In genomic region chr16:1984347-1985225, GRCh38 we compare ENCODE assay signal across 8 cellular contexts. TPM values are rescaled to one million over a fixed set of nuclear protein-coding genes. Genes with fewer than 3 reads are reported as not detected.
DNase-seq lines count a peak whose midpoint lies in the region; ATAC-seq, FAIRE-seq and TF ChIP-seq lines count a peak whose summit lies in the region.

No MANE protein-coding gene starts in this region.

- peaks cover 38% of the 10 kb centered on the region for H3K27me3 Mint-ChIP-seq in activated CD8-positive, alpha-beta T cell treated with anti-CD3 and anti-CD28 coated beads, Interleukin-2, amount 10 ng/mL, durations not matched to agents 7 days and 5 days (ENCODE audit: low read depth)

- no peaks in the 10 kb centered on the region for H3K9me3 Mint-ChIP-seq in activated CD8-positive, alpha-beta T cell treated with anti-CD3 and anti-CD28 coated beads, Interleukin-2, amount 10 ng/mL, durations not matched to agents 7 days and 5 days (ENCODE audit: insufficient read depth)

- peak overlapping the region; percentile 32 for H3K27ac Mint-ChIP-seq in activated CD8-positive, alpha-beta T cell treated with anti-CD3 and anti-CD28 coated beads, Interleukin-2, amount 10 ng/mL, durations not matched to agents 7 days and 5 days

- H3K4me1 Mint-ChIP-seq in activated CD8-positive, alpha-beta T cell treated with anti-CD3 and anti-CD28 coated beads, Interleukin-2, amount 10 ng/mL, durations not matched to agents 7 days and 5 days (ENCODE audit: low read depth): peaks cover 30% of the 10 kb centered on the region

- H3K4me1 ChIP-seq in right cardiac atrium (ENCODE audit: control insufficient read depth, insufficient read depth, low read length): peaks cover 5% of the 10 kb centered on the region
- peaks cover 0 to 5% of the 10 kb centered on the region in 2 donors for H3K4me1 ChIP-seq in small intestine (ENCODE audit: control insufficient read depth in 2 of 2, insufficient read depth in 1 of 2, low read depth in 1 of 2, low read length in 1 of 2)

- H3K27ac ChIP-seq in right cardiac atrium (ENCODE audit: low read length) (peak overlapping the region; percentile 4), small intestine (ENCODE audit: low read depth in 1 of 2, low read length in 1 of 2) (peak overlapping the region; percentile 82 to 97)

- H3K4me3 Mint-ChIP-seq in activated CD8-positive, alpha-beta T cell treated with anti-CD3 and anti-CD28 coated beads, Interleukin-2, amount 10 ng/mL, durations not matched to agents 7 days and 5 days: peak overlapping the region; percentile 80

- CTCF ChIA-PET in activated CD8-positive, alpha-beta T cell treated with anti-CD3 and anti-CD28 coated beads, Interleukin-2, amount 10 ng/mL, durations not matched to agents 7 days and 5 days (lab: Charles Lee): interaction anchor here (1.0 to 3.7 kb wide), 6 partner anchors 18 to 156 kb away, joined by 3 to 13 read pairs (median 4); partner anchors contain the start of genes MSRB1, RNF151 and RPS2

- WGBS in right cardiac atrium: 12% methylated on average over 58 of the region's 58 CpGs
- WGBS in small intestine, 3 donors: 5 to 8% (median 8%) methylated on average over 43 to 58 of the region's 58 CpGs

- ATAC-seq in HG02870 (IDR thresholded peaks at IDR 0.05; ENCODE audit: unreplicated experiment) (peak; percentile 27), right cardiac atrium (peak in 1 of 2 donors; percentile 3), HG02970 (IDR thresholded peaks at IDR 0.05; ENCODE audit: low FRiP score, unreplicated experiment) (no peak)
- peak; percentile 45 for ATAC-seq in activated CD8-positive, alpha-beta T cell treated with anti-CD3 and anti-CD28 coated beads, Interleukin-2, amount 10 ng/mL, durations not matched to agents 7 days and 5 days

- peaks cover 2% of the 10 kb centered on the region in 2 donors for H3K36me3 ChIP-seq in small intestine (ENCODE audit: control insufficient read depth in 2 of 2, insufficient read depth in 2 of 2, low read length in 2 of 2)

- TF ChIP-seq POLR2A in GM12891 (IDR thresholded peaks at IDR 0.05; ENCODE audit: low read depth, low read length): no peak; the same call in none of the 2 replicates

- peak; percentile 51 for FAIRE-seq in GM12891 (lab: Jason Lieb, UNC)
- FAIRE-seq in small intestine (lab: Jason Lieb, UNC): no peak

- intact Hi-C loops in right cardiac atrium (cut with DNase I): no loop called here

- H3K4me3 ChIP-seq in right cardiac atrium (ENCODE audit: low read length) (peak overlapping the region; percentile 76), small intestine (ENCODE audit: low read depth in 1 of 2, low read length in 2 of 2) (peak overlapping the region; percentile 81 to 83)

- H3K27me3 ChIP-seq in right cardiac atrium (ENCODE audit: control insufficient read depth, insufficient read depth) (no peaks in the 10 kb centered on the region), small intestine (ENCODE audit: control insufficient read depth in 2 of 2, insufficient read depth in 2 of 2, low read length in 2 of 2) (peaks cover 3 to 11% of the 10 kb centered on the region in 2 donors)

- peaks cover 16% of the 10 kb centered on the region for H3K36me3 Mint-ChIP-seq in activated CD8-positive, alpha-beta T cell treated with anti-CD3 and anti-CD28 coated beads, Interleukin-2, amount 10 ng/mL, durations not matched to agents 7 days and 5 days (ENCODE audit: low read depth)

- DNase-seq in GM12891 (ENCODE audit: insufficient read length, low spot score) (no peak), right cardiac atrium (no peak), small intestine (peak; percentile 78), OCI-M2 (lab: John Stamatoyannopoulos, UW; ENCODE audit: unreplicated experiment) (no peak), NCI-H2227 (lab: John Stamatoyannopoulos, UW; ENCODE audit: unreplicated experiment) (no peak)
- DNase-seq in activated CD8-positive, alpha-beta T cell treated with anti-CD3 and anti-CD28 coated beads, Interleukin-2, amount 10 ng/mL, durations not matched to agents 7 days and 5 days: no peak

- H3K9me3 ChIP-seq in right cardiac atrium (ENCODE audit: control insufficient read depth, low read length) (no peaks in the 10 kb centered on the region), small intestine (ENCODE audit: control insufficient read depth, low read depth) (no peaks in the 10 kb centered on the region)

- POLR2A ChIA-PET in activated CD8-positive, alpha-beta T cell treated with anti-CD3 and anti-CD28 coated beads, Interleukin-2, amount 10 ng/mL, durations not matched to agents 7 days and 5 days (lab: Charles Lee): interaction anchor here (0.6 to 2.7 kb wide), 5 partner anchors 9 to 171 kb away, joined by 3 to 24 read pairs (median 5); partner anchors contain the start of genes RPS2, TBL3 and TRAF7

TF ChIP-seq in GM12891, 5 proteins besides CTCF, POLR2A, EP300 and RAD21:
- TF ChIP-seq SPI1 (IDR thresholded peaks at IDR 0.05; ENCODE audit: low read depth, low read length) (no peak), POLR2AphosphoS5 (IDR thresholded peaks at IDR 0.05; ENCODE audit: low read depth, low read length) (no peak), POU2F2 (IDR thresholded peaks at IDR 0.05; ENCODE audit: low read depth, low read length) (no peak), PAX5 (IDR thresholded peaks at IDR 0.05; ENCODE audit: insufficient read depth, low read length, severe bottlenecking) (no peak)

RNA-seq across cellular contexts. Expression of gene GFER, which starts 0.6 kb away (rescaled TPM):
- 32.2 TPM for polyA plus RNA-seq in GM12891 (2012; ENCODE audit: low read depth, missing spikeins)
- 10 to 100 TPM; 27.2 to 30.5 TPM for total RNA-seq in activated CD8-positive, alpha-beta T cell treated with anti-CD3 and anti-CD28 coated beads, Interleukin-2, amount 10 ng/mL, durations not matched to agents 7 days and 5 days
- 10 to 100 TPM; 19.6 to 25.7 (median 22.2) TPM for total RNA-seq in right cardiac atrium
- polyA plus RNA-seq in right cardiac atrium (31.7 TPM), small intestine (100 to 1,000 TPM in 2 of 3 donors, 10 to 100 TPM in 1; 58.0 to 261 (median 131) TPM)

RNA-seq across cellular contexts. Expression of gene NOXO1, which starts 3.3 kb away (rescaled TPM):
- polyA plus RNA-seq in GM12891 (2012; ENCODE audit: low read depth, missing spikeins): 0.12 TPM
- not detected for total RNA-seq in activated CD8-positive, alpha-beta T cell treated with anti-CD3 and anti-CD28 coated beads, Interleukin-2, amount 10 ng/mL, durations not matched to agents 7 days and 5 days
- total RNA-seq in right cardiac atrium: not detected
- 0.29 TPM for polyA plus RNA-seq in right cardiac atrium
- 10 to 100 TPM in 2 of 3 donors, 1 to 10 TPM in 1; 5.0 to 30.5 (median 16.5) TPM for polyA plus RNA-seq in small intestine

RNA-seq across cellular contexts. Expression of gene SYNGR3, which starts 5.2 kb away (rescaled TPM):
- polyA plus RNA-seq in GM12891 (2012; ENCODE audit: low read depth, missing spikeins): 3.4 TPM
- 1 to 10 TPM; 2.6 to 3.4 TPM for total RNA-seq in activated CD8-positive, alpha-beta T cell treated with anti-CD3 and anti-CD28 coated beads, Interleukin-2, amount 10 ng/mL, durations not matched to agents 7 days and 5 days
- total RNA-seq in right cardiac atrium: 1 to 10 TPM in 1 of 4 donors, under 1 TPM in 3; 0.57 to 1.0 (median 0.68) TPM
- polyA plus RNA-seq in right cardiac atrium (1.4 TPM), small intestine (1 to 10 TPM in 2 of 3 donors, under 1 TPM in 1; 0.45 to 5.4 (median 1.1) TPM)

RNA-seq across cellular contexts. Expression of gene TBL3, which starts 12.7 kb away (rescaled TPM):
- 28.8 TPM for polyA plus RNA-seq in GM12891 (2012; ENCODE audit: low read depth, missing spikeins)
- 10 to 100 TPM; 37.6 to 37.9 TPM for total RNA-seq in activated CD8-positive, alpha-beta T cell treated with anti-CD3 and anti-CD28 coated beads, Interleukin-2, amount 10 ng/mL, durations not matched to agents 7 days and 5 days
- total RNA-seq in right cardiac atrium: 10 to 100 TPM; 19.0 to 22.8 (median 19.7) TPM
- polyA plus RNA-seq in right cardiac atrium (39.6 TPM), small intestine (10 to 100 TPM; 45.4 to 49.7 (median 45.8) TPM)

RNA-seq across cellular contexts. Expression of gene RNF151, which starts 17.9 kb away (rescaled TPM):
- 0.50 TPM for polyA plus RNA-seq in GM12891 (2012; ENCODE audit: low read depth, missing spikeins)
- not detected for total RNA-seq in activated CD8-positive, alpha-beta T cell treated with anti-CD3 and anti-CD28 coated beads, Interleukin-2, amount 10 ng/mL, durations not matched to agents 7 days and 5 days
- total RNA-seq in right cardiac atrium: not detected
- not detected for polyA plus RNA-seq in right cardiac atrium
- polyA plus RNA-seq in small intestine: under 1 TPM in 1 of 3 donors, not detected in 2; 0.18 TPM
